22 cellular contexts compared by ENCODE assay signal in the genomic region with DNA sequence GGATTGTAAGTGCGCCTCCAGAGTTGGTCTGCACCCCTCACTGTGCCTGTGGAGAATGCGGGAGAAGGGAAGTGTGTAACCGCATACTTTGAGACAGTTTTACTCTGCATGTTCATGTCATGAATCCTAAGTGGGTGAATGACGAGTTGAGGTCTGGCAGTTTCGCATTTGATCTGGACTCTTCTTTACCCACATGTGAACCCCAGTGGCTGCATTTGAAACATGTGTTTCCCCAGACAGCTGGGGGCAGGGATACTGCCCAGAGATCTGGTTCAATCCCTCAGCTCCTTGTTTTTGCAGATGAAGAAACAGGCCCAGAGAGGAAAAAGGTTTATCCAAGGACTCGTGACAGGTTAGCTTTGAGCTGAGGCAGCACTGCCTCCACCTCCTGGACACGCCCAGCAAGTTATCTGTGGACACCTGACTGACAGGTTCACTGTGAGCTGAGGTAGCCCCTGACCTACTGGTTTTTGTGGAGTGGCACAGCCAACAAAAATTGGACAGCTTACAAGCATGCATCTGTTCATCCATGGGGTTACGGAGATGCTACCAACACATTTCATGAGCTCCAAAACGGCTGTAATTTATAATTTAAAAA.
A peak's percentile ranks its signal among the peaks of the same experiment; 100 is the strongest.
DNase-seq lines count a peak whose midpoint lies in the region; ATAC-seq, FAIRE-seq and TF ChIP-seq lines count a peak whose summit lies in the region.
"Had no signal": no experiment of that assay in that cellular context is flagged by ENCODE, and none has a peak within 500 bp of the region (broad histone marks: within the 10 kb centered on the region; RNA-seq: fewer than 3 reads in every experiment).

No MANE protein-coding gene starts in this region.

- H3K27me3 Mint-ChIP-seq in activated CD8-positive, alpha-beta T cell treated with anti-CD3 and anti-CD28 coated beads for 36 hours, result no peaks in the 10 kb centered on the region

- H3K27me3 ChIP-seq in K562 (ENCODE audit: control insufficient read depth in 2 of 2, insufficient read depth in 2 of 2, low read length in 2 of 2), result peaks cover 20 to 50% of the 10 kb centered on the region in 2 experiments; a peak in 3 of 5 replicates
- H3K27me3 ChIP-seq in mucosa of stomach (ENCODE audit: control insufficient read depth, insufficient read depth, low read length), result no peaks in the 10 kb centered on the region
- H3K27me3 ChIP-seq: ascending aorta, BE2C, testis had no signal

- POLR2A ChIA-PET in K562 (lab: Yijun Ruan, JAX), result no interaction called here
- POLR2A ChIA-PET in activated CD8-positive, alpha-beta T cell treated with anti-CD3 and anti-CD28 coated beads for 36 hours (lab: Charles Lee), result no interaction called here

- 32% methylated on average over 9 of the region's 9 CpGs for WGBS in K562 (ENCODE audit: insufficient coverage, low coverage, missing lambda C conversion rate)

- H3K4me3 Mint-ChIP-seq in activated CD8-positive, alpha-beta T cell treated with anti-CD3 and anti-CD28 coated beads for 36 hours, result no peak overlapping the region

- peak; percentile 46; the same call in 2 of the 3 replicates for ATAC-seq in K562
- ATAC-seq in activated CD8-positive, alpha-beta T cell treated with anti-CD3 and anti-CD28 coated beads for 36 hours, result no peak

- H3K4me1 ChIP-seq in K562 (replicated peaks in 1 of 2; ENCODE audit: control insufficient read depth in 2 of 2, insufficient read depth in 2 of 2, low read length in 2 of 2) (peaks cover 0 to 18% of the 10 kb centered on the region in 2 experiments; a peak in 2 of 5 replicates), mucosa of stomach (ENCODE audit: control insufficient read depth, insufficient read depth, low read length) (peaks cover 16% of the 10 kb centered on the region)
- H3K4me1 ChIP-seq: ascending aorta, BE2C, prostate gland, testis had no signal

- TF ChIP-seq EP300 in K562 (IDR thresholded peaks at IDR 0.05; ENCODE audit: low read length), result no peak

- H3K4me3 ChIP-seq in K562 (no peak overlapping the region), mucosa of stomach (ENCODE audit: low read length) (no peak overlapping the region)
- H3K4me3 ChIP-seq: ascending aorta, prostate gland, testis had no signal

- H3K9ac ChIP-seq in K562 (ENCODE audit: insufficient read depth in 1 of 2, low read depth in 2 of 2, low read length in 2 of 2), result no peak overlapping the region
- H3K9ac ChIP-seq in mucosa of stomach (ENCODE audit: low read length), result peak overlapping the region; percentile 8

- no peak for TF ChIP-seq CTCF in C4-2B (conservative IDR thresholded peaks at IDR 0.05)
- TF ChIP-seq CTCF in K562 (IDR thresholded peaks at IDR 0.05 in 2 of 3, conservative IDR thresholded peaks at IDR 0.05 in 1 of 3; ENCODE audit: insufficient read depth in 2 of 3, low read depth in 1 of 3, low read length in 3 of 3), result no peak
- TF ChIP-seq CTCF in activated CD8-positive, alpha-beta T cell treated with anti-CD3 and anti-CD28 coated beads for 36 hours (IDR thresholded peaks at IDR 0.05), result no peak

- H3K9me3 ChIP-seq in K562 (replicated peaks; ENCODE audit: control insufficient read depth, insufficient read depth, low read depth, low read length) (no peaks in the 10 kb centered on the region), mucosa of stomach (ENCODE audit: control insufficient read depth, low read length) (no peaks in the 10 kb centered on the region)
- H3K9me3 ChIP-seq: ascending aorta, BE2C, prostate gland, testis had no signal

- peaks cover 4% of the 10 kb centered on the region; the same call in 1 of the 3 replicates for H3K36me3 ChIP-seq in K562 (ENCODE audit: control insufficient read depth, insufficient read depth, low read length)
- H3K36me3 ChIP-seq in mucosa of stomach (ENCODE audit: control insufficient read depth, insufficient read depth, low read length), result peaks cover 2% of the 10 kb centered on the region
- H3K36me3 ChIP-seq: ascending aorta, prostate gland had no signal

- no peak overlapping the region for H3K27ac Mint-ChIP-seq in activated CD8-positive, alpha-beta T cell treated with anti-CD3 and anti-CD28 coated beads for 36 hours

- TF ChIP-seq POLR2A in K562 (conservative IDR thresholded peaks at IDR 0.05), result no peak

- H3K4me1 Mint-ChIP-seq in activated CD8-positive, alpha-beta T cell treated with anti-CD3 and anti-CD28 coated beads for 36 hours (ENCODE audit: low read depth), result no peaks in the 10 kb centered on the region

- peaks cover 11% of the 10 kb centered on the region for H3K36me3 Mint-ChIP-seq in activated CD8-positive, alpha-beta T cell treated with anti-CD3 and anti-CD28 coated beads for 36 hours (ENCODE audit: low read depth)

- no peak for FAIRE-seq in K562 (lab: Jason Lieb, UNC)
- FAIRE-seq: keratinocyte, RCC 7860 had no signal

- no peak overlapping the region for H2AFZ ChIP-seq in K562 (ENCODE audit: low read depth, low read length)

- H3K27ac ChIP-seq in C4-2B (peak overlapping the region; percentile 9; the same call in 1 of the 2 replicates), K562 (ENCODE audit: extremely low read depth, low read depth, low read length) (no peak overlapping the region)
- H3K27ac ChIP-seq: ascending aorta, prostate gland, testis had no signal

- CTCF ChIA-PET in K562 (lab: Yijun Ruan, JAX; ENCODE audit: low intra/inter-chr PET ratio), result no interaction called here
- CTCF ChIA-PET in activated CD8-positive, alpha-beta T cell treated with anti-CD3 and anti-CD28 coated beads for 36 hours (lab: Charles Lee), result interaction anchor here (0.9 to 1.5 kb wide), 3 partner anchors 8 to 381 kb away, joined by 3 to 6 read pairs (median 4); no protein-coding TSS in a partner anchor

- in situ Hi-C loops in K562 (cut with MboI), result no loop called here
- in situ Hi-C loops in ACHN (cut with HindIII; ENCODE audit: low pct_ligation_motif_present, low pct_unique_long_range_greater_than_20kb, low sequenced_read_pairs), result no loop called here

- H3K9me1 ChIP-seq in K562 (ENCODE audit: control insufficient read depth, insufficient read depth, low read length), result no peaks in the 10 kb centered on the region

- H3K9me3 Mint-ChIP-seq in activated CD8-positive, alpha-beta T cell treated with anti-CD3 and anti-CD28 coated beads for 36 hours, result no peaks in the 10 kb centered on the region

- H3K4me2 ChIP-seq in K562 (ENCODE audit: insufficient read depth, low read length), result no peak overlapping the region

- intact Hi-C loops in K562 (cut with micrococcal nuclease), result no loop called here
- intact Hi-C loops in activated CD8-positive, alpha-beta T cell treated with anti-CD3 and anti-CD28 coated beads for 36 hours (cut with micrococcal nuclease), result no loop called here

- DNase-seq in HT-29 (ENCODE audit: low spot score), result peak; percentile 52
- DNase-seq in K562 (ENCODE audit: extremely low read depth in 1 of 4, low spot score in 3 of 4), result peak in 1 of 4 experiments; percentile 10
- no peak for DNase-seq in ACHN
- DNase-seq in NCI-H1105 treated with DMSO at 0.1 percent for 48 hours (lab: John Stamatoyannopoulos, UW), result no peak
- DNase-seq in GM03348 (ENCODE audit: low spot score), result no peak
- DNase-seq in activated CD8-positive, alpha-beta T cell treated with anti-CD3 and anti-CD28 coated beads for 36 hours, result no peak
- DNase-seq: activated CD4-positive, alpha-beta T cell treated with anti-CD3 and anti-CD28 coated beads for 48 hours; activated CD8-positive, alpha-beta memory T cell treated with anti-CD3 and anti-CD28 coated beads, Interleukin-2, amount 50 U/mL, for 4 hours; activated gamma-delta T cell treated with Interleukin-2 at 50 U/mL for 16 hours; BE2C; DMS153; hypothalamus; NCI-H1092 treated with DMSO at 0.1 percent for 48 hours; NCI-H2081 treated with DMSO at 0.1 percent for 48 hours; stimulated activated CD4-positive, alpha-beta T cell treated with anti-CD3 and anti-CD28 coated beads, Interleukin-12 subunit alpha, Interleukin-12 subunit beta, amount 100 ng/mL, for 4 hours; testis had no signal

- no TSS peak for BruUV-seq in K562 (replicated peaks; lab: Mats Ljungman, UMichigan)

- no peaks in the 10 kb centered on the region for H3K79me2 ChIP-seq in K562 (ENCODE audit: control insufficient read depth, insufficient read depth, low read length)

- TF ChIP-seq RAD21 in K562 (CRISPR knock-in tag; conservative IDR thresholded peaks at IDR 0.05 in 1 of 2, IDR thresholded peaks at IDR 0.05 in 1 of 2), result no peak

- H4K20me1 ChIP-seq in K562 (replicated peaks; ENCODE audit: control insufficient read depth, insufficient read depth, low read length), result no peaks in the 10 kb centered on the region

TF ChIP-seq in K562, 482 proteins besides CTCF, POLR2A, EP300 and RAD21:
- no peak for TF ChIP-seq BACH1 (tag; IDR thresholded peaks at IDR 0.05)
- TF ChIP-seq, protein P1, sequence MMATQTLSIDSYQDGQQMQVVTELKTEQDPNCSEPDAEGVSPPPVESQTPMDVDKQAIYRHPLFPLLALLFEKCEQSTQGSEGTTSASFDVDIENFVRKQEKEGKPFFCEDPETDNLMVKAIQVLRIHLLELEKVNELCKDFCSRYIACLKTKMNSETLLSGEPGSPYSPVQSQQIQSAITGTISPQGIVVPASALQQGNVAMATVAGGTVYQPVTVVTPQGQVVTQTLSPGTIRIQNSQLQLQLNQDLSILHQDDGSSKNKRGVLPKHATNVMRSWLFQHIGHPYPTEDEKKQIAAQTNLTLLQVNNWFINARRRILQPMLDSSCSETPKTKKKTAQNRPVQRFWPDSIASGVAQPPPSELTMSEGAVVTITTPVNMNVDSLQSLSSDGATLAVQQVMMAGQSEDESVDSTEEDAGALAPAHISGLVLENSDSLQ (IDR thresholded peaks at IDR 0.05), result peak; percentile 61
